Comparison of ENCODE assay signal across 15 cellular contexts in the genomic region with DNA sequence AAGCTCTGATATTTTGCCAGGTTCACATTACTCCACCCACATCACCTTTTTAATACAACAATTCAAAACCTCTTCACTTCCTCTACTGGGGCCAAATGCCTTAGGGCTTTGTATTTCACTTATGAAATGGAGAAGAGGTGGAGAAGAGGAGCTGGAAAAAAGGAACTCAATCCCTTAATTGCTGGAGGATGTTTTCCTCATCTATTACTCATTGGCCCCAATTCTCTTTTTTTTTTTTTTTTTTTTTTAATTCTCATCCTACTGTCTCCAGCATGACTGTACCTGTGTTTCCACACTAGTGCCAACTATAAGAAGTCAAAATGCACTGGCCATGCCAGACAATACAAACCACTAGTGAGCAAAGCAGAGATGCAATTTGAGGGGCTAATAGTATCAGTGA. TPM values are rescaled to one million over a fixed set of nuclear protein-coding genes. Genes with fewer than 3 reads are reported as not detected.
DNase-seq lines count a peak whose midpoint lies in the region; ATAC-seq and TF ChIP-seq lines count a peak whose summit lies in the region.
"Had no signal": no experiment of that assay in that cellular context is flagged by ENCODE, and none has a peak within 500 bp of the region (broad histone marks: within the 10 kb centered on the region; RNA-seq: fewer than 3 reads in every experiment).

No MANE protein-coding gene starts in this region.

- peak; percentile 9 for DNase-seq in EH (ENCODE audit: low read depth)
- DNase-seq in GM23248: peak; percentile 53
- DNase-seq in NCI-H2196 (lab: John Stamatoyannopoulos, UW; ENCODE audit: unreplicated experiment): peak; percentile 39
- DNase-seq in epithelial cell of esophagus (ENCODE audit: low read depth): peak; percentile 81
- DNase-seq in stimulated activated CD4-positive, alpha-beta T cell treated with anti-CD3 and anti-CD28 coated beads, Interleukin-4, amount 100 ng/mL, for 4 hours: no peak
- DNase-seq: BE2C; CD8-positive, alpha-beta T cell; NCI-H1092; NCI-H226; NCI-H526 treated with DMSO at 0.1 percent for 48 hours; SJCRH30; SW 1271 had no signal

- H3K79me2 ChIP-seq in GM23248 (ENCODE audit: insufficient read depth): peaks cover 74% of the 10 kb centered on the region

- H2AFZ ChIP-seq in GM23248: no peak overlapping the region

- H3K4me3 ChIP-seq in GM23248 (no peak overlapping the region), epithelial cell of esophagus (ENCODE audit: low read length) (no peak overlapping the region)
- H3K4me3 ChIP-seq: HAP-1, SJCRH30 had no signal

- no peak for ATAC-seq in HG03039 (IDR thresholded peaks at IDR 0.05; ENCODE audit: unreplicated experiment)
- no peak for ATAC-seq in GM18868 (IDR thresholded peaks at IDR 0.05; ENCODE audit: unreplicated experiment)
- ATAC-seq: CD8-positive, alpha-beta T cell had no signal

- peaks cover 56% of the 10 kb centered on the region for H3K36me3 ChIP-seq in GM23248 (ENCODE audit: low read depth)

- H3K9me2 ChIP-seq in GM23248 (ENCODE audit: insufficient read depth): no peaks in the 10 kb centered on the region

- no peaks in the 10 kb centered on the region for H4K20me1 ChIP-seq in GM23248 (ENCODE audit: insufficient read depth)

- H3F3A ChIP-seq in GM23248 (ENCODE audit: insufficient read depth): peaks cover 17% of the 10 kb centered on the region

- H3K9me3 ChIP-seq in GM23248 (ENCODE audit: low read depth): no peaks in the 10 kb centered on the region
- H3K9me3 ChIP-seq: BE2C, HAP-1, SJCRH30 had no signal

- no peaks in the 10 kb centered on the region for H3K27me3 ChIP-seq in GM23248 (replicated peaks; ENCODE audit: insufficient read depth)
- H3K27me3 ChIP-seq: BE2C, SJCRH30 had no signal

- H3K4me2 ChIP-seq in GM23248 (ENCODE audit: unreplicated experiment): peak overlapping the region; percentile 2

- H3K27ac ChIP-seq in GM23248: no peak overlapping the region
- H3K27ac ChIP-seq: SJCRH30 had no signal

- no peak overlapping the region for H3K9ac ChIP-seq in GM23248

- in situ Hi-C loops in GM23248 (cut with MboI): no loop called here

- TF ChIP-seq CTCF in epithelial cell of esophagus (IDR thresholded peaks at IDR 0.05; ENCODE audit: insufficient read depth, low read depth, low read length, missing control alignments): no peak

- H3K4me1 ChIP-seq in GM23248 (ENCODE audit: insufficient read depth): no peaks in the 10 kb centered on the region
- H3K4me1 ChIP-seq: BE2C, SJCRH30 had no signal

RNA-seq across cellular contexts. Expression of a gene that starts 20.9 kb away (rescaled TPM):
- total RNA-seq in GM23248 (2014; rRNA removed; shearing (Covaris generic)): 19.0 and 26.2 TPM in 2 replicates
- 13.7 and 15.6 TPM in 2 replicates for polyA plus RNA-seq in GM23248 (2016; fragmentation: Nextera tagmentation; extraction: Ambion mirVana)

Comparison
In these comparisons a context has a peak if more than half of its experiments do, and no peak if none do; other contexts are left out.
1. DNase-seq: peak in EH (single experiment), GM23248 (single experiment), NCI-H2196 (single experiment) and epithelial cell of esophagus (single experiment); none in stimulated activated CD4-positive, alpha-beta T cell treated with anti-CD3 and anti-CD28 coated beads, Interleukin-4, amount 100 ng/mL, for 4 hours (0 of 2).